Comparison of ENCODE assay signal across 2 cellular contexts in genomic region chr5:138686668-138687067, GRCh38.
TF ChIP-seq lines count a peak whose summit lies in the region.

No MANE protein-coding gene starts in this region.

TF ChIP-seq in IMR-90, 13 proteins besides CTCF, POLR2A, EP300 and RAD21 (continued from another document):
- no peak for TF ChIP-seq RFX5 (IDR thresholded peaks at IDR 0.05; ENCODE audit: low read depth, low read length)
- no peak for TF ChIP-seq NFE2L2 (IDR thresholded peaks at IDR 0.05; ENCODE audit: low read depth, low read length)
- TF ChIP-seq, protein P1, sequence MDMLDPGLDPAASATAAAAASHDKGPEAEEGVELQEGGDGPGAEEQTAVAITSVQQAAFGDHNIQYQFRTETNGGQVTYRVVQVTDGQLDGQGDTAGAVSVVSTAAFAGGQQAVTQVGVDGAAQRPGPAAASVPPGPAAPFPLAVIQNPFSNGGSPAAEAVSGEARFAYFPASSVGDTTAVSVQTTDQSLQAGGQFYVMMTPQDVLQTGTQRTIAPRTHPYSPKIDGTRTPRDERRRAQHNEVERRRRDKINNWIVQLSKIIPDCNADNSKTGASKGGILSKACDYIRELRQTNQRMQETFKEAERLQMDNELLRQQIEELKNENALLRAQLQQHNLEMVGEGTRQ (IDR thresholded peaks at IDR 0.05; ENCODE audit: low read depth, low read length) = no peak
- TF ChIP-seq SMC3 (IDR thresholded peaks at IDR 0.05; ENCODE audit: low read depth, low read length) = no peak

TF ChIP-seq in WTC11, 78 proteins besides CTCF, POLR2A, EP300 and RAD21 (continued from another document):
- no peak for TF ChIP-seq CDX4 (CRISPR knock-in tag; IDR thresholded peaks at IDR 0.05; ENCODE audit: borderline replicate concordance)
